In genomic region chr9:35023443-35023842, GRCh38 we compare ENCODE assay signal across 2 cellular contexts.
TF ChIP-seq lines count a peak whose summit lies in the region.

No MANE protein-coding gene starts in this region.

TF ChIP-seq in GM12891, 5 proteins besides CTCF, POLR2A, EP300 and RAD21:
- TF ChIP-seq SPI1 (IDR thresholded peaks at IDR 0.05; ENCODE audit: low read depth, low read length) = peak; percentile 73

TF ChIP-seq in GM12878, 131 proteins besides CTCF, POLR2A, EP300 and RAD21:
- peak; percentile 61; the same call in 1 of the 2 replicates for TF ChIP-seq SPI1 (IDR thresholded peaks at IDR 0.05; ENCODE audit: borderline replicate concordance, insufficient read depth, low read depth, low read length)
TF ChIP-seq in GM12878: peak in this region for 1; not testable (repeated sequence) for 130.
